22 cellular contexts compared by ENCODE assay signal in genomic region chr6:40074292-40075050, GRCh38.
DNase-seq lines count a peak whose midpoint lies in the region; ATAC-seq lines count a peak whose summit lies in the region.
"Had no signal": no experiment of that assay in that cellular context is flagged by ENCODE, and none has a peak within 500 bp of the region (broad histone marks: within the 10 kb centered on the region; RNA-seq: fewer than 3 reads in every experiment).

No MANE protein-coding gene starts in this region.

- DNase-seq in HPDE6-E6E7 (ENCODE audit: extremely low spot score) = peak; percentile 4
- DNase-seq in epithelial cell of prostate (ENCODE audit: low read depth, low spot score) = peak; percentile 79
- DNase-seq in left colon = no peak
- DNase-seq in SJCRH30 = no peak
- DNase-seq: 8988T; Calu3; CD8-positive, alpha-beta memory T cell; DMS153; KG1; NCI-H1092 treated with DMSO at 0.1 percent for 48 hours; NCI-H1436 treated with DMSO at 0.1 percent for 48 hours; NCI-H2029; NCI-H226; NCI-H510A treated with DMSO at 0.1 percent for 48 hours; Peyer's patch; Right ventricle myocardium superior had no signal

- intact Hi-C loops in left colon (cut with DNase I, micrococcal nuclease) = no loop called here

- H3K36me3 ChIP-seq in subcutaneous abdominal adipose tissue (ENCODE audit: control insufficient read depth in 5 of 5, insufficient read depth in 5 of 5, low read length in 5 of 5) (no peaks in the 10 kb centered on the region), SJCRH30 (no peaks in the 10 kb centered on the region)
- H3K36me3 ChIP-seq: Peyer's patch had no signal

- H3K4me1 ChIP-seq in subcutaneous abdominal adipose tissue (ENCODE audit: control insufficient read depth in 5 of 5, insufficient read depth in 5 of 5, low read length in 5 of 5) = peaks cover 0 to 24% (median 4%) of the 10 kb centered on the region in 5 donors
- no peaks in the 10 kb centered on the region for H3K4me1 ChIP-seq in SJCRH30
- H3K4me1 ChIP-seq: Peyer's patch had no signal

- H3K27ac ChIP-seq in epithelial cell of prostate (peak overlapping the region; percentile 74), subcutaneous abdominal adipose tissue (ENCODE audit: low read depth, low read length) (peak overlapping the region; percentile 52), SJCRH30 (no peak overlapping the region)
- H3K27ac ChIP-seq: C4-2B, Peyer's patch had no signal

- H3K4me3 ChIP-seq in subcutaneous abdominal adipose tissue (ENCODE audit: low read depth in 1 of 5, low read length in 5 of 5) = no peak overlapping the region
- H3K4me3 ChIP-seq in SJCRH30 = no peak overlapping the region
- H3K4me3 ChIP-seq: Peyer's patch had no signal

- peak; percentile 83 for ATAC-seq in left colon
- no peak for ATAC-seq in GM21447 (IDR thresholded peaks at IDR 0.05; ENCODE audit: unreplicated experiment)
- ATAC-seq in GM21360 (IDR thresholded peaks at IDR 0.05; ENCODE audit: unreplicated experiment) = no peak
- no peak for ATAC-seq in GM18870 (IDR thresholded peaks at IDR 0.05; ENCODE audit: unreplicated experiment)
- ATAC-seq: HCT116 had no signal

- H3K9me3 ChIP-seq in subcutaneous abdominal adipose tissue (ENCODE audit: control insufficient read depth in 5 of 5, low read length in 5 of 5) = no peaks in the 10 kb centered on the region
- H3K9me3 ChIP-seq in SJCRH30 (replicated peaks) = no peaks in the 10 kb centered on the region
- H3K9me3 ChIP-seq: Peyer's patch had no signal

- H3K27me3 ChIP-seq in subcutaneous abdominal adipose tissue (ENCODE audit: control insufficient read depth in 5 of 5, insufficient read depth in 4 of 5, low read length in 5 of 5) = peaks cover 0 to 5% (median 0%) of the 10 kb centered on the region in 5 donors
- no peaks in the 10 kb centered on the region for H3K27me3 ChIP-seq in SJCRH30
- H3K27me3 ChIP-seq: Peyer's patch had no signal

- H3K9ac ChIP-seq in subcutaneous abdominal adipose tissue (ENCODE audit: low read length in 5 of 5) = no peak overlapping the region

Comparison
In these comparisons a context has a peak if more than half of its experiments do, and no peak if none do; other contexts are left out.
1. DNase-seq: peak in HPDE6-E6E7 (single experiment) and epithelial cell of prostate (single experiment); none in left colon (0 of 2) and SJCRH30 (0 of 2).